In genomic region chr1:32806315-32806714, GRCh38 we compare ENCODE assay signal across 18 cellular contexts.
"Had no signal": no experiment of that assay in that cellular context is flagged by ENCODE, and none has a peak within 500 bp of the region (broad histone marks: within the 10 kb centered on the region; RNA-seq: fewer than 3 reads in every experiment).

No MANE protein-coding gene starts in this region.

- DNase-seq: activated B cell treated with CpG ODN at 0.5 μM for 24 hours; activated CD4-positive, alpha-beta memory T cell treated with anti-CD3 and anti-CD28 coated beads, Interleukin-2, amount 10 ng/mL, durations not matched to agents 7 days and 5 days; activated CD4-positive, alpha-beta T cell treated with anti-CD3 and anti-CD28 coated beads for 48 hours; activated naive CD4-positive, alpha-beta T cell; activated naive CD8-positive, alpha-beta T cell treated with anti-CD3 and anti-CD28 coated beads for 36 hours; activated T-cell treated with anti-CD3 and anti-CD28 coated beads, Interleukin-2, amount 50 U/mL, for 1 hour; amniotic stem cell; foreskin keratinocyte; naive thymus-derived CD4-positive, alpha-beta T cell; stimulated activated CD4-positive, alpha-beta T cell treated with anti-CD3 and anti-CD28 coated beads, Interleukin-2, amount 100 ng/mL, for 24 hours; stimulated activated naive CD4-positive, alpha-beta T cell treated with Interleukin-2 at 50 U/mL for 16 hours; T-cell; T-helper 9 cell had no signal

- H3K27ac ChIP-seq: foreskin keratinocyte, neural progenitor cell, tibial nerve had no signal

- H3K9me3 Mint-ChIP-seq: activated B cell treated with CpG ODN at 0.5 μM for 24 hours; activated CD4-positive, alpha-beta memory T cell treated with anti-CD3 and anti-CD28 coated beads, Interleukin-2, amount 10 ng/mL, durations not matched to agents 7 days and 5 days; activated naive CD8-positive, alpha-beta T cell treated with anti-CD3 and anti-CD28 coated beads for 36 hours; activated T-helper 17 cell treated with anti-CD3 and anti-CD28 coated beads, Interleukin-2, amount 50 U/mL, for 72 hours; memory B cell; naive thymus-derived CD4-positive, alpha-beta T cell; T-cell had no signal

- H3K27ac Mint-ChIP-seq: activated B cell treated with CpG ODN at 0.5 μM for 24 hours; activated naive CD8-positive, alpha-beta T cell treated with anti-CD3 and anti-CD28 coated beads for 36 hours; activated T-helper 17 cell treated with anti-CD3 and anti-CD28 coated beads, Interleukin-2, amount 50 U/mL, for 72 hours; memory B cell had no signal

- H3K4me3 Mint-ChIP-seq: activated B cell treated with CpG ODN at 0.5 μM for 24 hours; activated CD4-positive, alpha-beta memory T cell treated with anti-CD3 and anti-CD28 coated beads, Interleukin-2, amount 10 ng/mL, durations not matched to agents 7 days and 5 days; activated naive CD8-positive, alpha-beta T cell treated with anti-CD3 and anti-CD28 coated beads for 36 hours; activated T-helper 17 cell treated with anti-CD3 and anti-CD28 coated beads, Interleukin-2, amount 50 U/mL, for 72 hours; memory B cell; naive thymus-derived CD4-positive, alpha-beta T cell; neural progenitor cell; T-cell had no signal

- H3K27me3 ChIP-seq: foreskin keratinocyte, neural progenitor cell, tibial nerve had no signal

- H3K4me3 ChIP-seq: neural progenitor cell, tibial nerve had no signal

- H3K4me1 ChIP-seq: foreskin keratinocyte, neural progenitor cell, tibial nerve had no signal

- H3K9ac ChIP-seq: neural progenitor cell had no signal

- H3K27me3 Mint-ChIP-seq: activated B cell treated with CpG ODN at 0.5 μM for 24 hours; activated CD4-positive, alpha-beta memory T cell treated with anti-CD3 and anti-CD28 coated beads, Interleukin-2, amount 10 ng/mL, durations not matched to agents 7 days and 5 days; activated naive CD8-positive, alpha-beta T cell treated with anti-CD3 and anti-CD28 coated beads for 36 hours; activated T-helper 17 cell treated with anti-CD3 and anti-CD28 coated beads, Interleukin-2, amount 50 U/mL, for 72 hours; memory B cell; naive thymus-derived CD4-positive, alpha-beta T cell; progenitor cell of endocrine pancreas; T-cell had no signal

- ATAC-seq: activated T-helper 17 cell treated with anti-CD3 and anti-CD28 coated beads, Interleukin-2, amount 50 U/mL, for 72 hours; foreskin keratinocyte; naive thymus-derived CD4-positive, alpha-beta T cell; T-cell had no signal

- H3K9me3 ChIP-seq: tibial nerve had no signal
